ENCODE assay signal across 8 cellular contexts in genomic region chr14:67515386-67516079, GRCh38. TPM values are rescaled to one million over a fixed set of nuclear protein-coding genes. Genes with fewer than 3 reads are reported as not detected.
DNase-seq lines count a peak whose midpoint lies in the region; ATAC-seq and TF ChIP-seq lines count a peak whose summit lies in the region.

No MANE protein-coding gene starts in this region.

- no peaks in the 10 kb centered on the region for H3K36me3 Mint-ChIP-seq in nephron (ENCODE audit: low read depth)

- H3K4me3 Mint-ChIP-seq in nephron: peak overlapping the region; percentile 71 to 85 (median 81)

- DNase-seq in NCI-H748 (lab: John Stamatoyannopoulos, UW; ENCODE audit: unreplicated experiment): peak; percentile 47
- DNase-seq in NCI-H748 treated with DMSO at 0.1 percent for 48 hours (lab: John Stamatoyannopoulos, UW): no peak
- peak; percentile 26 for DNase-seq in activated CD4-positive, alpha-beta T cell treated with anti-CD3 and anti-CD28 coated beads, Interleukin-2, amount 50 U/mL, for 1 hour
- DNase-seq in epithelial cell of proximal tubule (ENCODE audit: low read depth): no peak

- no peak overlapping the region for H3K27ac Mint-ChIP-seq in nephron

- ATAC-seq in HG03175 (IDR thresholded peaks at IDR 0.05; ENCODE audit: unreplicated experiment): peak; percentile 43
- no peak for ATAC-seq in HG03342 (IDR thresholded peaks at IDR 0.05; ENCODE audit: unreplicated experiment)
- ATAC-seq in GM21423 (IDR thresholded peaks at IDR 0.05; ENCODE audit: unreplicated experiment): no peak

- peaks cover 86% of the 10 kb centered on the region for H3K27me3 Mint-ChIP-seq in nephron (ENCODE audit: low read depth)

- H3K4me1 Mint-ChIP-seq in nephron: peaks cover 4% of the 10 kb centered on the region

- H3K9me3 Mint-ChIP-seq in nephron: no peaks in the 10 kb centered on the region

- H3K4me3 ChIP-seq in epithelial cell of proximal tubule (ENCODE audit: low read depth, low read length): peak overlapping the region; percentile 73

- TF ChIP-seq CTCF in epithelial cell of proximal tubule (conservative IDR thresholded peaks at IDR 0.05; ENCODE audit: low read depth, low read length): no peak
- no peak for TF ChIP-seq CTCF in nephron (IDR thresholded peaks at IDR 0.05; ENCODE audit: unreplicated experiment in 3 of 3)

RNA-seq across cellular contexts. Expression of gene PLEKHH1, which starts 17.6 kb away (rescaled TPM):
- total RNA-seq in epithelial cell of proximal tubule: 6.3 and 7.6 TPM in 2 replicates

RNA-seq across cellular contexts. Expression of gene TMEM229B, which starts 27.0 kb away (rescaled TPM):
- total RNA-seq in epithelial cell of proximal tubule: 0.14 and 2.2 TPM in 2 replicates

Comparison
In these comparisons a context has a peak if more than half of its experiments do, and no peak if none do; other contexts are left out.
1. DNase-seq: peak in NCI-H748 (single experiment) and activated CD4-positive, alpha-beta T cell treated with anti-CD3 and anti-CD28 coated beads, Interleukin-2, amount 50 U/mL, for 1 hour (single experiment); none in NCI-H748 treated with DMSO at 0.1 percent for 48 hours (single experiment) and epithelial cell of proximal tubule (single experiment).